8 cellular contexts compared by ENCODE assay signal in the genomic region with DNA sequence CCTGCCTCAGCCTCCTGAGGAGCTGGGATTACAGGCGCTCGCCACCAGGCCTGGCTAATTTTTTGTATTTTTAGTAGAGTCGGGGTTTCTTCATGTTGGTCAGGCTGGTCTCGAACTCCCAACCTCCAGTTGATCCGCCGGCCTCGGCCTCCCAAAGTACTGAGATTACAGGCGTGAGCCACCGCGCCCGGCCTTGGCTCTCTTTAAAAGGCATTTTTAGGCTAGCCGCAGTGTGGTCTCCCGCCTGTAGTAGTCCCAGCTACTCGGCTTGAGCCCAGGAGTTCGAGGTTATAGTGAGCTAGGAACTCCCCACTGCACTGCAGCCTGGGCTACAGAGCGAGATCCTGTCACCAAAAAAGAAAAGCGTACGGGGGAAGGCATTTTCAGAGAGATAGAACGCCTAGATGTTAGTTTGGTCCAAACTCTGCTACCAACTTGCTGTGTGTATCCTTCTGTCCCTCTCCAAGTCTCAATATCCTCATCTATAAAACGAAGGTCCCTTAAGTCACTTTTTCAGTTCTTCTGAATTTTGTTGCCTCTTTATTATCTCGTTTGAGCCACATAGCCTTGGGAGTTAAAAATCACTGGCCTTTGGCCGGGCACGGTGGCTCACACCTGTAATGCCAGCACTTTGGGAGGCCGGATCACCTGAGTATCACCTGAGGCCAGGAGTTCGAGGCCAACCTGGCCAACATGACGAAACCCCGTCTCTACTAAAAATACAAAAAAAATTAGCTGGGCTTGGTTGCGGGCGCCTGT. TPM values are rescaled to one million over a fixed set of nuclear protein-coding genes. Genes with fewer than 3 reads are reported as not detected.
DNase-seq lines count a peak whose midpoint lies in the region; ATAC-seq and TF ChIP-seq lines count a peak whose summit lies in the region.

No MANE protein-coding gene starts in this region.

- H3K79me2 ChIP-seq in neural progenitor cell (ENCODE audit: low read depth): peaks cover 15% of the 10 kb centered on the region

- peaks cover 10% of the 10 kb centered on the region for H3F3A ChIP-seq in neural progenitor cell (ENCODE audit: low read depth)

- H3K9me3 ChIP-seq in CD8-positive, alpha-beta T cell (ENCODE audit: low read length): no peaks in the 10 kb centered on the region
- H3K9me3 ChIP-seq in HUES64 (ENCODE audit: insufficient read depth, low read depth, low read length) (no peaks in the 10 kb centered on the region), neural progenitor cell (ENCODE audit: low read depth) (no peaks in the 10 kb centered on the region), tibial artery (no peaks in the 10 kb centered on the region)

- no peaks in the 10 kb centered on the region for H3K27me3 ChIP-seq in CD8-positive, alpha-beta T cell (ENCODE audit: insufficient read depth, low read length)
- H3K27me3 ChIP-seq in HUES64 (ENCODE audit: insufficient read depth, low read length) (no peaks in the 10 kb centered on the region), neural progenitor cell (no peaks in the 10 kb centered on the region), tibial artery (no peaks in the 10 kb centered on the region)

- no peak for TF ChIP-seq CTCF in CD8-positive, alpha-beta T cell (IDR thresholded peaks at IDR 0.05)
- TF ChIP-seq CTCF in epithelial cell of proximal tubule (conservative IDR thresholded peaks at IDR 0.05; ENCODE audit: low read depth, low read length): no peak
- peak; percentile 6 for TF ChIP-seq CTCF in neural progenitor cell (IDR thresholded peaks at IDR 0.05)
- no peak for TF ChIP-seq CTCF in tibial artery (IDR thresholded peaks at IDR 0.05)

- POLR2A ChIA-PET in CD8-positive, alpha-beta T cell (lab: Charles Lee): interaction anchor here (1.0 to 4.1 kb wide), 21 partner anchors 8 to 407 kb away, joined by 3 to 26 read pairs (median 5); a partner anchor contains a TSS

- H3K36me3 ChIP-seq in CD8-positive, alpha-beta T cell (ENCODE audit: insufficient read depth, low read length): peaks cover 21% of the 10 kb centered on the region
- peaks cover 39% of the 10 kb centered on the region for H3K36me3 ChIP-seq in HUES64 (ENCODE audit: insufficient read depth, low read length)
- H3K36me3 ChIP-seq in neural progenitor cell: no peaks in the 10 kb centered on the region
- peaks cover 26 to 35% (median 31%) of the 10 kb centered on the region in 3 donors for H3K36me3 ChIP-seq in tibial artery

- H3K36me3 Mint-ChIP-seq in CD8-positive, alpha-beta T cell: peaks cover 44% of the 10 kb centered on the region
- peaks cover under 1% of the 10 kb centered on the region for H3K36me3 Mint-ChIP-seq in neural progenitor cell

- peak overlapping the region; percentile 91 for H2AFZ ChIP-seq in neural progenitor cell (replicated peaks)

- H4K20me1 ChIP-seq in neural progenitor cell (ENCODE audit: low read depth): no peaks in the 10 kb centered on the region

- peak overlapping the region; percentile 53 for H3K4me3 ChIP-seq in CD8-positive, alpha-beta T cell (ENCODE audit: low read depth, low read length)
- H3K4me3 ChIP-seq in HUES64 (ENCODE audit: low read length) (peak overlapping the region; percentile 86), epithelial cell of proximal tubule (ENCODE audit: low read depth, low read length) (peak overlapping the region; percentile 76), neural progenitor cell (peak overlapping the region; percentile 56), tibial artery (peak overlapping the region; percentile 61 to 68)

- peak; percentile 20 for ATAC-seq in CD8-positive, alpha-beta T cell
- ATAC-seq in GM21717 (IDR thresholded peaks at IDR 0.05; ENCODE audit: unreplicated experiment) (no peak), GM19324 (IDR thresholded peaks at IDR 0.05; ENCODE audit: low FRiP score, unreplicated experiment) (no peak)

- CTCF ChIA-PET in CD8-positive, alpha-beta T cell (lab: Charles Lee): interaction anchor here (0.9 to 5.1 kb wide), 5 partner anchors 30 to 548 kb away, joined by 3 to 34 read pairs (median 4); no protein-coding TSS in a partner anchor

- peaks cover 20% of the 10 kb centered on the region for H3K4me1 ChIP-seq in CD8-positive, alpha-beta T cell (ENCODE audit: insufficient read depth, low read length)
- H3K4me1 ChIP-seq in HUES64 (ENCODE audit: insufficient read depth, low read length) (no peaks in the 10 kb centered on the region), neural progenitor cell (peaks cover 5% of the 10 kb centered on the region), tibial artery (peaks cover 0 to 17% (median 8%) of the 10 kb centered on the region in 4 donors)

- WGBS in HUES64: 52% methylated on average over 29 of the region's 29 CpGs

- DNase-seq in CD8-positive, alpha-beta T cell: peak in 4 of 7 experiments; percentile 18 to 49 (median 35)
- DNase-seq in activated CD4-positive, alpha-beta T cell treated with anti-CD3 and anti-CD28 coated beads, Interleukin-2, amount 50 U/mL, for 4 hours: peak; percentile 23 to 39
- DNase-seq in epithelial cell of proximal tubule (ENCODE audit: low read depth) (no peak), neural progenitor cell (ENCODE audit: low spot score) (peak; percentile 60), tibial artery (peak; percentile 21 to 67)

- intact Hi-C loops in CD8-positive, alpha-beta T cell (cut with DNase I, micrococcal nuclease): loop anchor here (1.0 to 5.0 kb wide), 10 partner anchors 40 to 851 kb away; a partner anchor contains a TSS
- intact Hi-C loops in tibial artery (cut with DNase I; ENCODE audit: low total_unique reads): loop anchor here (5.0 kb wide), 1 partner anchor 82 kb away; no protein-coding TSS in a partner anchor

- no peaks in the 10 kb centered on the region for H3K27me3 Mint-ChIP-seq in CD8-positive, alpha-beta T cell (ENCODE audit: low read depth)
- H3K27me3 Mint-ChIP-seq in neural progenitor cell (ENCODE audit: insufficient read depth, low read depth): peaks cover 8% of the 10 kb centered on the region

- H3K4me2 ChIP-seq in neural progenitor cell: peak overlapping the region; percentile 98

- peak overlapping the region; percentile 98 for H3K27ac Mint-ChIP-seq in CD8-positive, alpha-beta T cell
- peak overlapping the region; percentile 65 for H3K27ac Mint-ChIP-seq in neural progenitor cell

- no peaks in the 10 kb centered on the region for H3K9me3 Mint-ChIP-seq in CD8-positive, alpha-beta T cell
- H3K9me3 Mint-ChIP-seq in neural progenitor cell: no peaks in the 10 kb centered on the region

- peak overlapping the region; percentile 88 for H3K9ac ChIP-seq in HUES64 (ENCODE audit: low read depth, low read length)
- peak overlapping the region; percentile 35 for H3K9ac ChIP-seq in neural progenitor cell

- peaks cover 34% of the 10 kb centered on the region for H3K4me1 Mint-ChIP-seq in CD8-positive, alpha-beta T cell (ENCODE audit: low read depth)
- peaks cover 14% of the 10 kb centered on the region for H3K4me1 Mint-ChIP-seq in neural progenitor cell

- peak overlapping the region; percentile 84 for H3K27ac ChIP-seq in CD8-positive, alpha-beta T cell (ENCODE audit: low read depth, low read length)
- peak overlapping the region; percentile 90 for H3K27ac ChIP-seq in HUES64 (ENCODE audit: low read depth, low read length)
- H3K27ac ChIP-seq in neural progenitor cell: peak overlapping the region; percentile 56
- peak overlapping the region; percentile 77 to 82 for H3K27ac ChIP-seq in tibial artery

- H3K4me3 Mint-ChIP-seq in CD8-positive, alpha-beta T cell: peak overlapping the region; percentile 95
- peak overlapping the region; percentile 97 for H3K4me3 Mint-ChIP-seq in neural progenitor cell

RNA-seq across cellular contexts. Expression of a gene that starts 0.7 kb away (rescaled TPM):
- 1 to 10 TPM; 2.1 to 2.3 TPM for total RNA-seq in CD8-positive, alpha-beta T cell
- polyA plus RNA-seq in HUES64 (2013, experiment 1 of 2): 10.0 TPM
- polyA plus RNA-seq in HUES64 (2013, experiment 2 of 2): 14.1 TPM
- 9.6 and 25.1 TPM in 2 replicates for total RNA-seq in epithelial cell of proximal tubule
- 16.9 and 27.3 TPM in 2 replicates for total RNA-seq in neural progenitor cell (ENCODE audit: low replicate concordance)

RNA-seq across cellular contexts. Expression of a gene that starts 40.0 kb away (rescaled TPM):
- total RNA-seq in CD8-positive, alpha-beta T cell: 10 to 100 TPM; 19.3 to 25.2 TPM
- polyA plus RNA-seq in HUES64 (2013, experiment 1 of 2): 33.2 TPM
- polyA plus RNA-seq in HUES64 (2013, experiment 2 of 2): 36.9 TPM
- total RNA-seq in epithelial cell of proximal tubule (25.9 and 35.9 TPM in 2 replicates), neural progenitor cell (ENCODE audit: low replicate concordance) (22.3 and 34.0 TPM in 2 replicates)
